18 cellular contexts compared by ENCODE assay signal in genomic region chr14:89797148-89797547, GRCh38.
A peak's percentile ranks its signal among the peaks of the same experiment; 100 is the strongest.
DNase-seq lines count a peak whose midpoint lies in the region; ATAC-seq, FAIRE-seq and TF ChIP-seq lines count a peak whose summit lies in the region.
"Had no signal": no experiment of that assay in that cellular context is flagged by ENCODE, and none has a peak within 500 bp of the region (broad histone marks: within the 10 kb centered on the region; RNA-seq: fewer than 3 reads in every experiment).

No MANE protein-coding gene starts in this region.

- FAIRE-seq in HepG2 (lab: Jason Lieb, UNC) = no peak
- FAIRE-seq: GM12891, K562 had no signal

- intact Hi-C loops in HepG2 (cut with micrococcal nuclease; ENCODE audit: unreplicated experiment) = no loop called here
- intact Hi-C loops in right lobe of liver (cut with DNase I) = no loop called here
- intact Hi-C loops in mucosa of descending colon (cut with DNase I, micrococcal nuclease) = no loop called here

- no peaks in the 10 kb centered on the region for H3K79me2 ChIP-seq in HepG2 (ENCODE audit: insufficient read depth, low read length)

- no peak for TF ChIP-seq CTCF in HepG2 (CRISPR knock-in tag; IDR thresholded peaks at IDR 0.05)
- TF ChIP-seq CTCF in right lobe of liver (IDR thresholded peaks at IDR 0.05) = no peak
- no peak for TF ChIP-seq CTCF in mucosa of descending colon (IDR thresholded peaks at IDR 0.05)

- no peak overlapping the region for H3K27ac Mint-ChIP-seq in activated naive CD4-positive, alpha-beta T cell treated with anti-CD3 and anti-CD28 coated beads, Interleukin-2, amount 10 ng/mL, durations not matched to agents 7 days and 5 days
- H3K27ac Mint-ChIP-seq: B cell; CD4-positive, alpha-beta T cell had no signal

- H3K9ac ChIP-seq in HepG2 (ENCODE audit: insufficient read depth, low read depth, low read length) = no peak overlapping the region

- no peak overlapping the region for H3K4me3 ChIP-seq in HepG2 (replicated peaks in 1 of 3; ENCODE audit: insufficient read depth in 1 of 3, low read depth in 2 of 3, low read length in 3 of 3)
- no peak overlapping the region for H3K4me3 ChIP-seq in right lobe of liver
- no peak overlapping the region for H3K4me3 ChIP-seq in mucosa of descending colon
- H3K4me3 ChIP-seq: K562 had no signal

- CTCF ChIA-PET in HepG2 (lab: Yijun Ruan, JAX; ENCODE audit: low intra/inter-chr PET ratio, low total read pairs) = no interaction called here
- CTCF ChIA-PET in activated naive CD4-positive, alpha-beta T cell treated with anti-CD3 and anti-CD28 coated beads, Interleukin-2, amount 10 ng/mL, durations not matched to agents 7 days and 5 days (lab: Charles Lee) = no interaction called here

- H3K4me1 ChIP-seq in HepG2 (ENCODE audit: insufficient read depth, low read length) (no peaks in the 10 kb centered on the region), right lobe of liver (no peaks in the 10 kb centered on the region), mucosa of descending colon (ENCODE audit: low read depth) (no peaks in the 10 kb centered on the region)

- H3K9me3 ChIP-seq in HepG2 (ENCODE audit: low read length) (no peaks in the 10 kb centered on the region), right lobe of liver (no peaks in the 10 kb centered on the region), mucosa of descending colon (no peaks in the 10 kb centered on the region)

- H3K36me3 Mint-ChIP-seq in activated naive CD4-positive, alpha-beta T cell treated with anti-CD3 and anti-CD28 coated beads, Interleukin-2, amount 10 ng/mL, durations not matched to agents 7 days and 5 days = no peaks in the 10 kb centered on the region

- WGBS in HepG2 (ENCODE audit: low lambda C conversion rate) = 64% methylated on average over 5 of the region's 5 CpGs
- WGBS in right lobe of liver (ENCODE audit: insufficient coverage, low coverage, low lambda C conversion rate, missing lambda C conversion rate) = 50% methylated on average over 5 of the region's 5 CpGs

- H2AFZ ChIP-seq in HepG2 (ENCODE audit: low read length) = no peak overlapping the region

- no peak for TF ChIP-seq EP300 in HepG2 (IDR thresholded peaks at IDR 0.05; ENCODE audit: low read depth in 2 of 2, low read length in 2 of 2)
- no peak for TF ChIP-seq EP300 in HepG2 (CRISPR knock-in tag; IDR thresholded peaks at IDR 0.05; ENCODE audit: borderline replicate concordance)

- no peaks in the 10 kb centered on the region for H3K4me1 Mint-ChIP-seq in activated naive CD4-positive, alpha-beta T cell treated with anti-CD3 and anti-CD28 coated beads, Interleukin-2, amount 10 ng/mL, durations not matched to agents 7 days and 5 days
- H3K4me1 Mint-ChIP-seq: B cell had no signal

- no peak overlapping the region for H3K4me2 ChIP-seq in HepG2 (ENCODE audit: low read depth, low read length)

- BruUV-seq in HepG2 (replicated peaks; lab: Mats Ljungman, UMichigan) = no TSS peak

- no peaks in the 10 kb centered on the region for H4K20me1 ChIP-seq in HepG2 (ENCODE audit: insufficient read depth, low read length)

- H3K9me3 Mint-ChIP-seq in activated naive CD4-positive, alpha-beta T cell treated with anti-CD3 and anti-CD28 coated beads, Interleukin-2, amount 10 ng/mL, durations not matched to agents 7 days and 5 days = no peaks in the 10 kb centered on the region
- H3K9me3 Mint-ChIP-seq: CD4-positive, alpha-beta T cell had no signal

- DNase-seq in HepG2 (ENCODE audit: low spot score) (no peak), right lobe of liver (no peak), NCI-H510A treated with DMSO at 0.1 percent for 48 hours (lab: John Stamatoyannopoulos, UW) (no peak), mucosa of descending colon (no peak)
- no peak for DNase-seq in activated naive CD4-positive, alpha-beta T cell treated with anti-CD3 and anti-CD28 coated beads, Interleukin-2, amount 10 ng/mL, durations not matched to agents 7 days and 5 days
- DNase-seq: C1 segment of cervical spinal cord; Calu3; CD4-positive, alpha-beta T cell; DMS 273 treated with DMSO at 0.1 percent for 48 hours; Karpas-422 had no signal

- ATAC-seq in HepG2 = no peak
- ATAC-seq in right lobe of liver = no peak
- peak; percentile 52 for ATAC-seq in GM21360 (IDR thresholded peaks at IDR 0.05; ENCODE audit: unreplicated experiment)
- ATAC-seq in HG03175 (IDR thresholded peaks at IDR 0.05; ENCODE audit: unreplicated experiment) = peak; percentile 86
- ATAC-seq in GM21423 (IDR thresholded peaks at IDR 0.05; ENCODE audit: unreplicated experiment) = no peak
- ATAC-seq in mucosa of descending colon = no peak
- ATAC-seq: K562 had no signal

- POLR2A ChIA-PET in HepG2 (lab: Yijun Ruan, JAX) = no interaction called here

- H3K27me3 Mint-ChIP-seq in activated naive CD4-positive, alpha-beta T cell treated with anti-CD3 and anti-CD28 coated beads, Interleukin-2, amount 10 ng/mL, durations not matched to agents 7 days and 5 days = peaks cover 4% of the 10 kb centered on the region
- H3K27me3 Mint-ChIP-seq: B cell; CD4-positive, alpha-beta T cell had no signal

- peaks cover 2 to 3% of the 10 kb centered on the region in 2 experiments; a peak in 1 of 5 replicates for H3K36me3 ChIP-seq in HepG2 (replicated peaks in 1 of 2; ENCODE audit: control insufficient read depth in 1 of 2, insufficient read depth in 2 of 2, low read length in 2 of 2)
- H3K36me3 ChIP-seq in right lobe of liver = no peaks in the 10 kb centered on the region
- H3K36me3 ChIP-seq in mucosa of descending colon (ENCODE audit: low read depth) = no peaks in the 10 kb centered on the region

- in situ Hi-C loops in HepG2 (cut with HindIII; ENCODE audit: extremely low pct_ligation_motif_present, low pct_unique_long_range_greater_than_20kb) = no loop called here

- TF ChIP-seq RAD21 in HepG2 (CRISPR knock-in tag; IDR thresholded peaks at IDR 0.05) = no peak

- H3K4me3 Mint-ChIP-seq in activated naive CD4-positive, alpha-beta T cell treated with anti-CD3 and anti-CD28 coated beads, Interleukin-2, amount 10 ng/mL, durations not matched to agents 7 days and 5 days = no peak overlapping the region
- H3K4me3 Mint-ChIP-seq: B cell; CD4-positive, alpha-beta T cell had no signal

- TF ChIP-seq POLR2A in HepG2 (IDR thresholded peaks at IDR 0.05; ENCODE audit: insufficient read depth in 1 of 2, low read depth in 2 of 2, low read length in 2 of 2) = no peak
- no peak for TF ChIP-seq POLR2A in right lobe of liver (IDR thresholded peaks at IDR 0.05)

- H3K27me3 ChIP-seq in HepG2 (ENCODE audit: control insufficient read depth in 1 of 2, insufficient read depth in 2 of 2, low read length in 2 of 2) (no peaks in the 10 kb centered on the region), right lobe of liver (no peaks in the 10 kb centered on the region)

- H3K27ac ChIP-seq in HepG2 (ENCODE audit: extremely low read length, insufficient read depth, low read length) = no peak overlapping the region
- no peak overlapping the region for H3K27ac ChIP-seq in right lobe of liver
- H3K27ac ChIP-seq: 22Rv1, HL-60 had no signal

TF ChIP-seq in HepG2, 621 proteins besides CTCF, POLR2A, EP300 and RAD21:
- TF ChIP-seq ATF7 (IDR thresholded peaks at IDR 0.05) (peak; percentile 50; the same call in 1 of the 2 replicates), ATF7 (CRISPR knock-in tag; IDR thresholded peaks at IDR 0.05) (no peak), ZNF296 (CRISPR knock-in tag; conservative IDR thresholded peaks at IDR 0.05) (no peak)

Comparison
In these comparisons a context has a peak if more than half of its experiments do, and no peak if none do; other contexts are left out.
1. ATAC-seq: peak in GM21360 (single experiment) and HG03175 (single experiment); none in HepG2 (single experiment), right lobe of liver (0 of 4), GM21423 (single experiment) and mucosa of descending colon (single experiment).